ENCODE assay signal across 21 cellular contexts in the genomic region with DNA sequence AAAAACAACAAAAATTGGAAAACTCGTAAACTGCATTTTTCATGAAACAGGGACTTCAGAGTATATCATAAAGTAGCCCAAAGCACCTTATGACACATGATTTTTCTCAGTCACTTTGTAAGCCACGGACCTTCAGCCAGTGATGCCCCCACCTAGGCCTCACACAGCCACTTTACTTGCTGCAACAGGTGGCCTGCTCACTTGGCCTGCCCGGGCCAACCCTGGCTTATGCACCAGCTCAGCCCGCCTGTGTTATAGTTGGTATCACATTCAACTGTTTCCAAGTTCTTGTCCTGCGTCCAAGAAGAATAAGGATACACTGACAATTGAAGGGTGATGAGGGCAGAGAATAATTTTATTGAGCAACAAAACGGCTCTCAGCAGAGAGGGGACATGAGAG.
"Had no signal": no experiment of that assay in that cellular context is flagged by ENCODE, and none has a peak within 500 bp of the region (broad histone marks: within the 10 kb centered on the region; RNA-seq: fewer than 3 reads in every experiment).

No MANE protein-coding gene starts in this region.

- H3K4me3 ChIP-seq: left ventricle myocardium inferior, right atrium auricular region, right lobe of liver, smooth muscle cell, testis, thyroid gland, transverse colon, upper lobe of left lung, vagina had no signal

- H3K9me3 ChIP-seq: neutrophil, right atrium auricular region, right lobe of liver, testis, thyroid gland, transverse colon, upper lobe of left lung, vagina had no signal

- H3K9ac ChIP-seq: parathyroid adenoma had no signal

- H3K4me2 ChIP-seq: smooth muscle cell had no signal

- H3K36me3 ChIP-seq: neutrophil, right atrium auricular region, right lobe of liver, thyroid gland, transverse colon, upper lobe of left lung, vagina had no signal

- H3K4me1 ChIP-seq: left ventricle myocardium inferior, parathyroid adenoma, right atrium auricular region, right lobe of liver, testis, thyroid gland, transverse colon, upper lobe of left lung, vagina had no signal

- DNase-seq: hippocampal formation; left ventricle myocardium inferior; naive thymus-derived CD8-positive, alpha-beta T cell; occipital lobe; right lobe of liver; stimulated activated CD4-positive, alpha-beta T cell treated with anti-CD3 and anti-CD28 coated beads, Interleukin-1b, Interleukin-23, amount 100 ng/mL, for 48 hours; stimulated activated CD4-positive, alpha-beta T cell treated with anti-CD3 and anti-CD28 coated beads, Interleukin-2, amount 100 ng/mL, for 48 hours; stimulated activated CD4-positive, alpha-beta T cell treated with anti-CD3 and anti-CD28 coated beads, Interleukin-4, amount 100 ng/mL, for 4 hours; stimulated activated CD8-positive, alpha-beta memory T cell treated with anti-CD3 and anti-CD28 coated beads, Interleukin-4, amount 100 ng/mL, for 48 hours; stimulated activated naive CD4-positive, alpha-beta T cell treated with Interleukin-2 at 50 U/mL for 16 hours; stimulated activated naive CD8-positive, alpha-beta T cell treated with anti-CD3 and anti-CD28 coated beads, Interleukin-15, amount 100 ng/mL, for 72 hours; substantia nigra; testis; thyroid gland; transverse colon had no signal

- H3K27me3 ChIP-seq: neutrophil, right atrium auricular region, right lobe of liver, testis, thyroid gland, transverse colon, upper lobe of left lung, vagina had no signal

- H3K27ac ChIP-seq: left ventricle myocardium inferior, neutrophil, parathyroid adenoma, right atrium auricular region, right lobe of liver, testis, thyroid gland, transverse colon, upper lobe of left lung, vagina had no signal
